ENCODE assay signal across 16 cellular contexts in genomic region chr10:79001082-79001885, GRCh38.
DNase-seq lines count a peak whose midpoint lies in the region; ATAC-seq, FAIRE-seq and TF ChIP-seq lines count a peak whose summit lies in the region.
"Had no signal": no experiment of that assay in that cellular context is flagged by ENCODE, and none has a peak within 500 bp of the region (broad histone marks: within the 10 kb centered on the region; RNA-seq: fewer than 3 reads in every experiment).

No MANE protein-coding gene starts in this region.

- H3K36me3 ChIP-seq in H1 (ENCODE audit: control insufficient read depth in 2 of 4, insufficient read depth in 4 of 4, low read length in 3 of 4) = no peaks in the 10 kb centered on the region
- H3K36me3 ChIP-seq: heart left ventricle had no signal

- peaks cover 0 to 2% (median under 1%) of the 10 kb centered on the region in 4 experiments; a peak in 1 of 7 replicates for H3K4me1 ChIP-seq in H1 (replicated peaks in 1 of 4; ENCODE audit: control insufficient read depth in 3 of 4, insufficient read depth in 4 of 4, low read length in 3 of 4)
- H3K4me1 ChIP-seq: testis had no signal

- no peak overlapping the region for H2BK120ac ChIP-seq in H1 (replicated peaks; ENCODE audit: low read depth, low read length)

- WGBS in H1 (ENCODE audit: extremely low coverage in 1 of 2, insufficient coverage in 1 of 2, insufficient read length in 1 of 2, insufficient replicate concordance in 2 of 2, low coverage in 1 of 2, low lambda C conversion rate in 2 of 2, missing lambda C conversion rate in 1 of 2), 2 experiments = 94% methylated on average over 10 of the region's 10 CpGs; no CpG with 5 or more reads in 1 of the 2 experiments

- no peak overlapping the region for H4K5ac ChIP-seq in H1 (ENCODE audit: insufficient read length, low read depth, low read length)

- 0 out of 2 replicates have a peak overlapping the region, but pooled peaks have one; percentile 92 for H2BK15ac ChIP-seq in H1 (ENCODE audit: low read length)

- no peak overlapping the region for H2BK12ac ChIP-seq in H1 (ENCODE audit: low read depth, low read length)

- no peaks in the 10 kb centered on the region for H3K9me3 ChIP-seq in H1 (ENCODE audit: insufficient read depth in 2 of 2, low read depth in 1 of 2, low read length in 1 of 2)
- H3K9me3 ChIP-seq: Caco-2, heart left ventricle, testis had no signal

- no peaks in the 10 kb centered on the region for H3K23me2 ChIP-seq in H1 (ENCODE audit: low read depth, low read length)

- 0 out of 2 replicates have a peak overlapping the region, but pooled peaks have one; percentile 13 for H2BK20ac ChIP-seq in H1 (ENCODE audit: low read length)

- H4K20me1 ChIP-seq in H1 (replicated peaks in 1 of 2; ENCODE audit: control insufficient read depth in 1 of 2, insufficient read depth in 2 of 2, low read length in 2 of 2) = no peaks in the 10 kb centered on the region

- no peak overlapping the region for H3K4me3 ChIP-seq in H1 (ENCODE audit: extremely low read depth in 1 of 4, insufficient read depth in 2 of 4, low read depth in 3 of 4, low read length in 4 of 4)
- H3K4me3 ChIP-seq: heart left ventricle, testis had no signal

- H2BK5ac ChIP-seq in H1 (ENCODE audit: low read depth, low read length) = no peak overlapping the region

- no peak overlapping the region for H3K4me2 ChIP-seq in H1 (ENCODE audit: insufficient read depth in 1 of 2, low read depth in 2 of 2, low read length in 2 of 2)

- H3K27ac ChIP-seq in H1 (ENCODE audit: low read depth, low read length) = no peak overlapping the region
- H3K27ac ChIP-seq: heart left ventricle, testis had no signal

- no peaks in the 10 kb centered on the region for H3K79me2 ChIP-seq in H1 (ENCODE audit: control insufficient read depth in 1 of 2, insufficient read depth in 2 of 2, low read length in 2 of 2)

- FAIRE-seq in H1 (lab: Jason Lieb, UNC) (no peak), urothelium cell line (lab: Jason Lieb, UNC) (no peak)

- peak overlapping the region; percentile 1; the same call in 1 of the 2 replicates for H3K18ac ChIP-seq in H1 (ENCODE audit: extremely low read depth, low read length)

- H3K9ac ChIP-seq in H1 (replicated peaks in 1 of 4; ENCODE audit: extremely low read depth in 1 of 4, low read depth in 3 of 4, low read length in 3 of 4) = no peak overlapping the region

- no peak overlapping the region for H3K23ac ChIP-seq in H1 (ENCODE audit: insufficient read length)

- H3K27me3 ChIP-seq in H1 (replicated peaks in 1 of 4; ENCODE audit: control insufficient read depth in 3 of 4, extremely low read depth in 1 of 4, insufficient read depth in 3 of 4, low read length in 3 of 4) = no peaks in the 10 kb centered on the region; a peak in 1 of 7 replicates
- H3K27me3 ChIP-seq: heart left ventricle, testis had no signal

- H3K56ac ChIP-seq in H1 (replicated peaks; ENCODE audit: insufficient read length, low read depth, low read length) = no peak overlapping the region

- in situ Hi-C loops in Caki2 (cut with HindIII; ENCODE audit: low pct_unique_long_range_greater_than_20kb, low sequenced_read_pairs) = no loop called here

- TF ChIP-seq POLR2A in H1 (IDR thresholded peaks at IDR 0.05; ENCODE audit: control extremely low read depth in 1 of 2, low read depth in 2 of 2, low read length in 2 of 2) = no peak

- DNase-seq in Caki2 (ENCODE audit: low read depth) = peak; percentile 16
- peak; percentile 34 for DNase-seq in LHCN-M2 (ENCODE audit: low read depth)
- DNase-seq in H1 (ENCODE audit: low read depth in 1 of 2, low spot score in 2 of 2) = no peak
- DNase-seq in myocyte (ENCODE audit: low read depth) = peak; percentile 65
- DNase-seq in retina = no peak
- DNase-seq in urothelium cell line (ENCODE audit: low spot score) = no peak
- DNase-seq: activated CD4-positive, alpha-beta T cell treated with anti-CD3 and anti-CD28 coated beads, Interleukin-2, amount 10 ng/mL, durations not matched to agents 7 days and 5 days; activated effector memory CD4-positive, alpha-beta T cell treated with Interleukin-2 at 50 U/mL for 16 hours; Caco-2; Karpas-422; NCI-H2081 treated with DMSO at 0.1 percent for 48 hours; testis had no signal

- no peak overlapping the region for H4K91ac ChIP-seq in H1 (replicated peaks; ENCODE audit: insufficient read length, low read length)

- TF ChIP-seq CTCF in H1 (IDR thresholded peaks at IDR 0.05; ENCODE audit: control extremely low read depth in 1 of 3, insufficient read depth in 1 of 3, low read depth in 1 of 3, low read length in 3 of 3) = no peak

- no peak for ATAC-seq in HG03457 (IDR thresholded peaks at IDR 0.05; ENCODE audit: unreplicated experiment)
- ATAC-seq in GM21526 (IDR thresholded peaks at IDR 0.05; ENCODE audit: low FRiP score, unreplicated experiment) = no peak
- ATAC-seq: left lobe of liver had no signal

- no peak overlapping the region for H4K8ac ChIP-seq in H1 (ENCODE audit: extremely low read depth, insufficient read depth, low read length)

- no peak overlapping the region for H3K14ac ChIP-seq in H1 (ENCODE audit: insufficient read length)

- H3K4ac ChIP-seq in H1 (replicated peaks; ENCODE audit: insufficient read length, low read depth, low read length) = no peak overlapping the region

- no peak overlapping the region; the same call in 1 of the 2 replicates for H2AK5ac ChIP-seq in H1 (ENCODE audit: low read depth, low read length)

- POLR2A ChIA-PET in H1 (lab: Charles Lee; ENCODE audit: partially characterized antibody) = no interaction called here

- no peaks in the 10 kb centered on the region for H3K79me1 ChIP-seq in H1 (ENCODE audit: low read depth, low read length)

- CTCF ChIA-PET in H1 (lab: Charles Lee; ENCODE audit: partially characterized antibody) = interaction anchor here (0.6 to 1.1 kb wide), 3 partner anchors 52 to 196 kb away, joined by 3 to 4 read pairs (median 3); no protein-coding TSS in a partner anchor

- TF ChIP-seq RAD21 in H1 (IDR thresholded peaks at IDR 0.05 in 1 of 2, conservative IDR thresholded peaks at IDR 0.05 in 1 of 2; ENCODE audit: low read depth in 2 of 2, low read length in 2 of 2) = no peak

- no peak for TF ChIP-seq EP300 in H1 (IDR thresholded peaks at IDR 0.05; ENCODE audit: borderline replicate concordance in 1 of 2, low read depth in 2 of 2, low read length in 2 of 2)

- no peak overlapping the region for H2AFZ ChIP-seq in H1 (ENCODE audit: low read length)

TF ChIP-seq in H1, 55 proteins besides CTCF, POLR2A, EP300 and RAD21 (continues in another document):
- no peak for TF ChIP-seq SIN3A (conservative IDR thresholded peaks at IDR 0.05 in 1 of 2, IDR thresholded peaks at IDR 0.05 in 1 of 2; ENCODE audit: low read depth in 1 of 2, low read length in 2 of 2)

Comparison
In these comparisons a context has a peak if more than half of its experiments do, and no peak if none do; other contexts are left out.
1. DNase-seq: peak in Caki2 (single experiment), LHCN-M2 (single experiment) and myocyte (single experiment); none in H1 (0 of 2), retina (single experiment) and urothelium cell line (single experiment).